37 cellular contexts compared by ENCODE assay signal in genomic region chr1:182917386-182917785, GRCh38. TPM values are rescaled to one million over a fixed set of nuclear protein-coding genes. Genes with fewer than 3 reads are reported as not detected.
DNase-seq lines count a peak whose midpoint lies in the region; ATAC-seq, FAIRE-seq and TF ChIP-seq lines count a peak whose summit lies in the region.
"Had no signal": no experiment of that assay in that cellular context is flagged by ENCODE, and none has a peak within 500 bp of the region (broad histone marks: within the 10 kb centered on the region; RNA-seq: fewer than 3 reads in every experiment).

No MANE protein-coding gene starts in this region.

- H3K4me1 Mint-ChIP-seq in MCF 10A (ENCODE audit: insufficient read depth, unreplicated experiment) (peaks cover 4% of the 10 kb centered on the region), astrocyte (ENCODE audit: low read depth, unreplicated experiment) (no peaks in the 10 kb centered on the region)
- H3K4me1 Mint-ChIP-seq: activated CD4-positive, alpha-beta T cell treated with anti-CD3 and anti-CD28 coated beads, Interleukin-2, amount 10 ng/mL, durations not matched to agents 24 days and 14 days; activated naive CD8-positive, alpha-beta T cell treated with anti-CD3 and anti-CD28 coated beads for 36 hours; immature natural killer cell; naive B cell had no signal

- WGBS in suprapubic skin, result 77% methylated on average over 3 of the region's 3 CpGs

- H3K9me3 Mint-ChIP-seq in MCF 10A (ENCODE audit: unreplicated experiment), result no peaks in the 10 kb centered on the region
- H3K9me3 Mint-ChIP-seq in astrocyte (ENCODE audit: unreplicated experiment), result no peaks in the 10 kb centered on the region
- H3K9me3 Mint-ChIP-seq: activated CD4-positive, alpha-beta T cell treated with anti-CD3 and anti-CD28 coated beads, Interleukin-2, amount 10 ng/mL, durations not matched to agents 24 days and 14 days; activated naive CD8-positive, alpha-beta T cell treated with anti-CD3 and anti-CD28 coated beads for 36 hours; dendritic cell treated with granulocyte-macrophage colony-stimulating factor and Interleukin-4, amounts not matched to agents 40 ng/mL and 50 ng/mL, for 4 days; immature natural killer cell; stimulated activated naive B cell treated with anti-CD40 and anti-IgM and Interleukin-4, amounts not matched to agents 10 μg/mL and 1 μg/mL and 100 μg/mL, for 72 hours had no signal

- TF ChIP-seq CTCF in MCF 10A (IDR thresholded peaks at IDR 0.05; ENCODE audit: unreplicated experiment) (no peak), breast epithelium (IDR thresholded peaks at IDR 0.05) (no peak), astrocyte (IDR thresholded peaks at IDR 0.05; ENCODE audit: insufficient read depth, low read depth, low read length) (no peak), suprapubic skin (IDR thresholded peaks at IDR 0.05) (no peak), left lung (IDR thresholded peaks at IDR 0.05) (no peak)

- H3K27ac Mint-ChIP-seq in MCF 10A (ENCODE audit: low read depth, unreplicated experiment) (no peak overlapping the region), astrocyte (ENCODE audit: unreplicated experiment) (no peak overlapping the region)
- H3K27ac Mint-ChIP-seq: activated CD4-positive, alpha-beta T cell treated with anti-CD3 and anti-CD28 coated beads, Interleukin-2, amount 10 ng/mL, durations not matched to agents 24 days and 14 days; activated naive CD8-positive, alpha-beta T cell treated with anti-CD3 and anti-CD28 coated beads for 36 hours; dendritic cell treated with granulocyte-macrophage colony-stimulating factor and Interleukin-4, amounts not matched to agents 40 ng/mL and 50 ng/mL, for 4 days; immature natural killer cell; naive B cell; stimulated activated naive B cell treated with anti-CD40 and anti-IgM and Interleukin-4, amounts not matched to agents 10 μg/mL and 1 μg/mL and 100 μg/mL, for 72 hours had no signal

- H3K36me3 Mint-ChIP-seq in MCF 10A (ENCODE audit: insufficient read depth, unreplicated experiment) (no peaks in the 10 kb centered on the region), astrocyte (ENCODE audit: low read depth, unreplicated experiment) (no peaks in the 10 kb centered on the region)
- H3K36me3 Mint-ChIP-seq: activated naive CD8-positive, alpha-beta T cell treated with anti-CD3 and anti-CD28 coated beads for 36 hours; immature natural killer cell; naive B cell; stimulated activated naive B cell treated with anti-CD40 and anti-IgM and Interleukin-4, amounts not matched to agents 10 μg/mL and 1 μg/mL and 100 μg/mL, for 72 hours had no signal

- DNase-seq in MCF 10A (ENCODE audit: unreplicated experiment), result peak; percentile 5
- no peak for DNase-seq in breast epithelium (ENCODE audit: low spot score in 2 of 2)
- DNase-seq in MV-4-11 (lab: John Stamatoyannopoulos, UW), result peak; percentile 81
- DNase-seq in astrocyte (ENCODE audit: low read depth), result peak; percentile 15
- no peak for DNase-seq in UCSD-AML1 (lab: John Stamatoyannopoulos, UW; ENCODE audit: unreplicated experiment)
- DNase-seq in suprapubic skin (ENCODE audit: low spot score in 2 of 2), result no peak
- DNase-seq in left lung, result no peak
- no peak for DNase-seq in SKM-1 (lab: John Stamatoyannopoulos, UW; ENCODE audit: unreplicated experiment)
- DNase-seq: 8988T; activated CD4-positive, alpha-beta T cell treated with anti-CD3 and anti-CD28 coated beads, Interleukin-2, amount 10 ng/mL, durations not matched to agents 24 days and 14 days; activated effector memory CD4-positive, alpha-beta T cell treated with anti-CD3 and anti-CD28 coated beads, Interleukin-2, amount 50 U/mL, for 16 hours; activated naive CD8-positive, alpha-beta T cell treated with anti-CD3 and anti-CD28 coated beads for 36 hours; activated T-cell treated with anti-CD3 and anti-CD28 coated beads, Interleukin-2, amount 50 U/mL, for 1 hour; central memory CD4-positive, alpha-beta T cell; DMS153; GF-D8; hypothalamus; immature natural killer cell; naive B cell; NCI-H2081; NCI-H345; NCI-H774; sigmoid colon; stimulated activated CD4-positive, alpha-beta T cell treated with anti-CD3 and anti-CD28 coated beads, Interleukin-15, amount 100 ng/mL, for 24 hours; stimulated activated naive B cell treated with anti-CD40 and anti-IgM and Interleukin-4, amounts not matched to agents 10 μg/mL and 1 μg/mL and 100 μg/mL, for 72 hours had no signal

- H3K4me3 ChIP-seq in breast epithelium (no peak overlapping the region), astrocyte (ENCODE audit: insufficient read depth, low read depth, low read length) (no peak overlapping the region), suprapubic skin (no peak overlapping the region), left lung (no peak overlapping the region)
- H3K4me3 ChIP-seq: ascending aorta, esophagus muscularis mucosa, gastroesophageal sphincter, HAP-1, prostate gland, sigmoid colon had no signal

- no TSS peak for BruUV-seq in MCF 10A (replicated peaks; lab: Mats Ljungman, UMichigan)

- peaks cover 3 to 8% of the 10 kb centered on the region in 2 donors for H3K9me3 ChIP-seq in breast epithelium
- no peaks in the 10 kb centered on the region for H3K9me3 ChIP-seq in astrocyte (ENCODE audit: insufficient read depth, low read depth, low read length)
- peaks cover 6% of the 10 kb centered on the region for H3K9me3 ChIP-seq in suprapubic skin
- no peaks in the 10 kb centered on the region for H3K9me3 ChIP-seq in left lung
- H3K9me3 ChIP-seq: HAP-1, prostate gland had no signal

- H3K27me3 ChIP-seq in breast epithelium (no peaks in the 10 kb centered on the region), astrocyte (ENCODE audit: insufficient read depth, low read length) (no peaks in the 10 kb centered on the region), suprapubic skin (peaks cover 4% of the 10 kb centered on the region), left lung (no peaks in the 10 kb centered on the region)
- H3K27me3 ChIP-seq: ascending aorta, esophagus muscularis mucosa, gastroesophageal sphincter, sigmoid colon had no signal

- H3K27me3 Mint-ChIP-seq in MCF 10A (ENCODE audit: insufficient read depth, unreplicated experiment), result peaks cover 29% of the 10 kb centered on the region
- H3K27me3 Mint-ChIP-seq in astrocyte (ENCODE audit: low read depth, unreplicated experiment), result no peaks in the 10 kb centered on the region

- H2AFZ ChIP-seq in astrocyte (ENCODE audit: low read depth, low read length), result no peak overlapping the region

- CTCF ChIA-PET in MCF 10A (lab: Yijun Ruan, JAX), result interaction anchor here (0.6 kb wide), 1 partner anchor 401 kb away, joined by 4 read pairs; no protein-coding TSS in a partner anchor

- H3K79me2 ChIP-seq in astrocyte (ENCODE audit: insufficient read depth, low read length), result no peaks in the 10 kb centered on the region

- H3K36me3 ChIP-seq in breast epithelium, result no peaks in the 10 kb centered on the region
- H3K36me3 ChIP-seq in astrocyte (ENCODE audit: insufficient read depth, low read length), result no peaks in the 10 kb centered on the region
- no peaks in the 10 kb centered on the region for H3K36me3 ChIP-seq in suprapubic skin
- no peaks in the 10 kb centered on the region for H3K36me3 ChIP-seq in left lung
- H3K36me3 ChIP-seq: ascending aorta, esophagus muscularis mucosa, gastroesophageal sphincter, HAP-1, prostate gland, sigmoid colon had no signal

- no peak overlapping the region for H3K9ac ChIP-seq in astrocyte (ENCODE audit: low read length)

- POLR2A ChIA-PET in MCF 10A (lab: Yijun Ruan, JAX), result no interaction called here

- FAIRE-seq in astrocyte (lab: Jason Lieb, UNC), result no peak
- FAIRE-seq: urothelium cell line had no signal

- TF ChIP-seq EP300 in suprapubic skin (IDR thresholded peaks at IDR 0.05), result no peak

- intact Hi-C loops in MCF 10A (cut with micrococcal nuclease) (no loop called here), breast epithelium (cut with DNase I; ENCODE audit: low total_unique reads) (no loop called here), left lung (cut with DNase I) (no loop called here)

- H3K4me3 Mint-ChIP-seq in MCF 10A (ENCODE audit: unreplicated experiment), result no peak overlapping the region
- no peak overlapping the region for H3K4me3 Mint-ChIP-seq in astrocyte (ENCODE audit: unreplicated experiment)
- H3K4me3 Mint-ChIP-seq: activated CD4-positive, alpha-beta T cell treated with anti-CD3 and anti-CD28 coated beads, Interleukin-2, amount 10 ng/mL, durations not matched to agents 24 days and 14 days; activated naive CD8-positive, alpha-beta T cell treated with anti-CD3 and anti-CD28 coated beads for 36 hours; dendritic cell treated with granulocyte-macrophage colony-stimulating factor and Interleukin-4, amounts not matched to agents 40 ng/mL and 50 ng/mL, for 4 days; immature natural killer cell; naive B cell; stimulated activated naive B cell treated with anti-CD40 and anti-IgM and Interleukin-4, amounts not matched to agents 10 μg/mL and 1 μg/mL and 100 μg/mL, for 72 hours had no signal

- no peak overlapping the region for H3K27ac ChIP-seq in breast epithelium
- H3K27ac ChIP-seq in astrocyte (ENCODE audit: low read depth, low read length), result no peak overlapping the region
- H3K27ac ChIP-seq in suprapubic skin, result no peak overlapping the region
- H3K27ac ChIP-seq in left lung, result no peak overlapping the region
- H3K27ac ChIP-seq: ascending aorta, esophagus muscularis mucosa, gastroesophageal sphincter, prostate gland, sigmoid colon, VCaP had no signal

- TF ChIP-seq POLR2A in breast epithelium (IDR thresholded peaks at IDR 0.05) (no peak), suprapubic skin (IDR thresholded peaks at IDR 0.05) (no peak)

- H3K4me2 ChIP-seq in astrocyte (ENCODE audit: low read length), result no peak overlapping the region

- no peak for ATAC-seq in left lung
- ATAC-seq: gastroesophageal sphincter; left lobe of liver; SK-N-SH treated with all-trans-retinoic acid at 6 μM for 48 hours; stimulated activated naive B cell treated with anti-CD40 and anti-IgM and Interleukin-4, amounts not matched to agents 10 μg/mL and 1 μg/mL and 100 μg/mL, for 72 hours had no signal

- H3K4me1 ChIP-seq in breast epithelium, result no peaks in the 10 kb centered on the region
- H3K4me1 ChIP-seq in astrocyte (ENCODE audit: insufficient read depth, low read length), result no peaks in the 10 kb centered on the region
- H3K4me1 ChIP-seq in suprapubic skin, result no peaks in the 10 kb centered on the region
- no peaks in the 10 kb centered on the region for H3K4me1 ChIP-seq in left lung
- H3K4me1 ChIP-seq: ascending aorta, esophagus muscularis mucosa, gastroesophageal sphincter, HAP-1, prostate gland, sigmoid colon had no signal

- H4K20me1 ChIP-seq in astrocyte (ENCODE audit: insufficient read depth, low read length), result no peaks in the 10 kb centered on the region

RNA-seq across cellular contexts. Expression of gene SHCBP1L, which starts 35.6 kb away (rescaled TPM):
- total RNA-seq in MCF 10A (2022) (not detected in 2 replicates), breast epithelium (under 1 TPM in 1 of 3 donors, not detected in 2; 0.80 TPM), astrocyte (not detected in 2 replicates), suprapubic skin (not detected), left lung (not detected)
- total RNA-seq: activated CD4-positive, alpha-beta T cell treated with anti-CD3 and anti-CD28 coated beads, Interleukin-2, amount 10 ng/mL, durations not matched to agents 24 days and 14 days; activated CD8-positive, alpha-beta memory T cell treated with anti-CD3 and anti-CD28 coated beads for 36 hours; activated naive CD8-positive, alpha-beta T cell treated with anti-CD3 and anti-CD28 coated beads for 36 hours; ascending aorta; gastroesophageal sphincter; left lobe of liver; sigmoid colon; T-helper 2 cell treated with Interferon-gamma antibody and Interleukin-4, amounts not matched to agents 100 ng/mL and 5 ng/mL, for 36 hours had no signal

Comparison
In these comparisons a context has a peak if more than half of its experiments do, and no peak if none do; other contexts are left out.
1. DNase-seq: peak in MCF 10A (single experiment), MV-4-11 (single experiment) and astrocyte (single experiment); none in breast epithelium (0 of 2), UCSD-AML1 (single experiment), suprapubic skin (0 of 2), left lung (0 of 2) and SKM-1 (single experiment).